30 cellular contexts compared by ENCODE assay signal in genomic region chr2:241569831-241570281, GRCh38. TPM values are rescaled to one million over a fixed set of nuclear protein-coding genes. Genes with fewer than 3 reads are reported as not detected.
A peak's percentile ranks its signal among the peaks of the same experiment; 100 is the strongest.
DNase-seq lines count a peak whose midpoint lies in the region; ATAC-seq, FAIRE-seq and TF ChIP-seq lines count a peak whose summit lies in the region.
"Had no signal": no experiment of that assay in that cellular context is flagged by ENCODE, and none has a peak within 500 bp of the region (broad histone marks: within the 10 kb centered on the region; RNA-seq: fewer than 3 reads in every experiment).

No MANE protein-coding gene starts in this region.

- no peaks in the 10 kb centered on the region for H3K4me1 ChIP-seq in HepG2 (ENCODE audit: insufficient read depth, low read length)
- H3K4me1 ChIP-seq in naive thymus-derived CD4-positive, alpha-beta T cell (ENCODE audit: control insufficient read depth in 2 of 2, insufficient read depth in 2 of 2, low read length in 2 of 2), result no peaks in the 10 kb centered on the region
- H3K4me1 ChIP-seq: breast epithelium, Peyer's patch had no signal

- no peak overlapping the region for H3K4me2 ChIP-seq in HepG2 (ENCODE audit: low read depth, low read length)

- H3K4me3 Mint-ChIP-seq in central memory CD8-positive, alpha-beta T cell, result peak overlapping the region; percentile 57
- H3K4me3 Mint-ChIP-seq in naive thymus-derived CD4-positive, alpha-beta T cell, result no peak overlapping the region
- H3K4me3 Mint-ChIP-seq: CD4-positive, alpha-beta T cell had no signal

- H3K27ac Mint-ChIP-seq in central memory CD8-positive, alpha-beta T cell (ENCODE audit: low read depth), result peak overlapping the region; percentile 21
- no peak overlapping the region for H3K27ac Mint-ChIP-seq in naive thymus-derived CD4-positive, alpha-beta T cell
- H3K27ac Mint-ChIP-seq: activated T-helper 2 cell treated with anti-CD3 and anti-CD28 coated beads, Interferon-gamma antibody, Interleukin-2, Interleukin-4, amounts not matched to agents 10 μg/mL and 5 μg/mL and 100 μg/mL, durations not matched to agents 14 hours and 24 hours and 36 hours; CD4-positive, alpha-beta T cell had no signal

- peak; percentile 45 for DNase-seq in H7
- DNase-seq in central memory CD8-positive, alpha-beta T cell (ENCODE audit: low spot score in 2 of 2), result no peak
- DNase-seq in HepG2 (ENCODE audit: low spot score), result no peak
- peak; percentile 45 for DNase-seq in sciatic nerve (ENCODE audit: low spot score)
- DNase-seq in DMS53 treated with DMSO at 0.1 percent for 48 hours (lab: John Stamatoyannopoulos, UW; ENCODE audit: unreplicated experiment), result no peak
- DNase-seq in HPDE6-E6E7 (ENCODE audit: extremely low spot score), result no peak
- DNase-seq in naive thymus-derived CD4-positive, alpha-beta T cell, result no peak
- no peak for DNase-seq in NCI-H1417 (lab: John Stamatoyannopoulos, UW)
- DNase-seq: activated CD4-positive, alpha-beta T cell treated with anti-CD3 and anti-CD28 coated beads for 4 hours; amygdala; CD4-positive, alpha-beta T cell; effector CD8-positive, alpha-beta T cell; erythroblast; glutamatergic neuron; Kasumi-1; NCI-H1417 treated with DMSO at 0.1 percent for 48 hours; NCI-H748 treated with DMSO at 0.1 percent for 48 hours; Peyer's patch; SHP77 treated with DMSO at 0.1 percent for 48 hours; stimulated activated CD8-positive, alpha-beta memory T cell treated with anti-CD3 and anti-CD28 coated beads, Interleukin-4, amount 100 ng/mL, for 48 hours; stomach; SW 1271 had no signal

- no peak for TF ChIP-seq EP300 in HepG2 (IDR thresholded peaks at IDR 0.05; ENCODE audit: low read depth in 2 of 2, low read length in 2 of 2)
- no peak for TF ChIP-seq EP300 in HepG2 (CRISPR knock-in tag; IDR thresholded peaks at IDR 0.05; ENCODE audit: borderline replicate concordance)

- no peaks in the 10 kb centered on the region for H3K27me3 Mint-ChIP-seq in central memory CD8-positive, alpha-beta T cell
- H3K27me3 Mint-ChIP-seq in naive thymus-derived CD4-positive, alpha-beta T cell, result no peaks in the 10 kb centered on the region
- H3K27me3 Mint-ChIP-seq: CD4-positive, alpha-beta T cell had no signal

- no peak for TF ChIP-seq RAD21 in HepG2 (CRISPR knock-in tag; IDR thresholded peaks at IDR 0.05)

- no peak overlapping the region for H2AFZ ChIP-seq in HepG2 (ENCODE audit: low read length)

- in situ Hi-C loops in HepG2 (cut with HindIII; ENCODE audit: extremely low pct_ligation_motif_present, low pct_unique_long_range_greater_than_20kb), result no loop called here

- H3K9me3 Mint-ChIP-seq in central memory CD8-positive, alpha-beta T cell, result no peaks in the 10 kb centered on the region
- no peaks in the 10 kb centered on the region for H3K9me3 Mint-ChIP-seq in naive thymus-derived CD4-positive, alpha-beta T cell
- H3K9me3 Mint-ChIP-seq: activated naive CD4-positive, alpha-beta T cell treated with anti-CD3 and anti-CD28 coated beads, Interleukin-2, amount 50 U/mL, for 72 hours; activated T-helper 2 cell treated with anti-CD3 and anti-CD28 coated beads, Interferon-gamma antibody, Interleukin-2, Interleukin-4, amounts not matched to agents 10 μg/mL and 5 μg/mL and 100 μg/mL, durations not matched to agents 14 hours and 24 hours and 36 hours; CD4-positive, alpha-beta T cell had no signal

- H3K4me3 ChIP-seq in H7 (ENCODE audit: insufficient read depth, low read depth, low read length), result no peak overlapping the region
- no peak overlapping the region for H3K4me3 ChIP-seq in HepG2 (replicated peaks in 1 of 3; ENCODE audit: insufficient read depth in 1 of 3, low read depth in 2 of 3, low read length in 3 of 3)
- H3K4me3 ChIP-seq in naive thymus-derived CD4-positive, alpha-beta T cell (ENCODE audit: low read length), result no peak overlapping the region
- H3K4me3 ChIP-seq: breast epithelium, Peyer's patch, right atrium auricular region, stomach had no signal

- intact Hi-C loops in HepG2 (cut with micrococcal nuclease; ENCODE audit: unreplicated experiment), result no loop called here
- intact Hi-C loops in sciatic nerve (cut with DNase I), result no loop called here
- intact Hi-C loops in naive thymus-derived CD4-positive, alpha-beta T cell (cut with micrococcal nuclease), result no loop called here

- TF ChIP-seq POLR2A in HepG2 (IDR thresholded peaks at IDR 0.05; ENCODE audit: insufficient read depth in 1 of 2, low read depth in 2 of 2, low read length in 2 of 2), result no peak

- BruUV-seq in HepG2 (replicated peaks; lab: Mats Ljungman, UMichigan), result no TSS peak

- WGBS in HepG2 (ENCODE audit: low lambda C conversion rate), result 98% methylated on average over 16 of the region's 23 CpGs

- POLR2A ChIA-PET in HepG2 (lab: Yijun Ruan, JAX), result interaction anchor here (1.1 kb wide), 1 partner anchor 10 kb away, joined by 4 read pairs; no protein-coding TSS in a partner anchor
- POLR2A ChIA-PET in naive thymus-derived CD4-positive, alpha-beta T cell (lab: Charles Lee), result no interaction called here

- H3K36me3 Mint-ChIP-seq in central memory CD8-positive, alpha-beta T cell (ENCODE audit: insufficient read depth), result peaks cover 2% of the 10 kb centered on the region
- peaks cover 0 to 3% (median 0%) of the 10 kb centered on the region in 5 donors for H3K36me3 Mint-ChIP-seq in naive thymus-derived CD4-positive, alpha-beta T cell
- H3K36me3 Mint-ChIP-seq: activated naive CD4-positive, alpha-beta T cell treated with anti-CD3 and anti-CD28 coated beads, Interleukin-2, amount 50 U/mL, for 72 hours had no signal

- H3K27ac ChIP-seq in HepG2 (ENCODE audit: extremely low read length, insufficient read depth, low read length), result no peak overlapping the region
- no peak overlapping the region for H3K27ac ChIP-seq in naive thymus-derived CD4-positive, alpha-beta T cell (ENCODE audit: low read depth, low read length)
- H3K27ac ChIP-seq: breast epithelium, Peyer's patch, right atrium auricular region, stomach, VCaP had no signal

- no peaks in the 10 kb centered on the region for H3K4me1 Mint-ChIP-seq in central memory CD8-positive, alpha-beta T cell
- no peaks in the 10 kb centered on the region for H3K4me1 Mint-ChIP-seq in naive thymus-derived CD4-positive, alpha-beta T cell

- no peaks in the 10 kb centered on the region for H3K79me2 ChIP-seq in HepG2 (ENCODE audit: insufficient read depth, low read length)

- no peak for FAIRE-seq in HepG2 (lab: Jason Lieb, UNC)
- FAIRE-seq: colon, D721Med, islet of Langerhans had no signal

- CTCF ChIA-PET in HepG2 (lab: Yijun Ruan, JAX; ENCODE audit: low intra/inter-chr PET ratio, low total read pairs), result no interaction called here
- CTCF ChIA-PET in naive thymus-derived CD4-positive, alpha-beta T cell (lab: Charles Lee), result no interaction called here

- TF ChIP-seq CTCF in HepG2 (CRISPR knock-in tag; IDR thresholded peaks at IDR 0.05), result no peak

- no peaks in the 10 kb centered on the region for H3K9me3 ChIP-seq in HepG2 (ENCODE audit: low read length)
- H3K9me3 ChIP-seq in naive thymus-derived CD4-positive, alpha-beta T cell (ENCODE audit: control insufficient read depth in 2 of 3, low read length in 3 of 3), result no peaks in the 10 kb centered on the region
- H3K9me3 ChIP-seq: breast epithelium, Peyer's patch, right atrium auricular region, stomach had no signal

- H3K27me3 ChIP-seq in H7 (ENCODE audit: control insufficient read depth, insufficient read depth, low read length), result no peaks in the 10 kb centered on the region
- no peaks in the 10 kb centered on the region for H3K27me3 ChIP-seq in HepG2 (ENCODE audit: control insufficient read depth in 1 of 2, insufficient read depth in 2 of 2, low read length in 2 of 2)
- H3K27me3 ChIP-seq in naive thymus-derived CD4-positive, alpha-beta T cell (ENCODE audit: control insufficient read depth in 2 of 2, insufficient read depth in 2 of 2, low read length in 2 of 2), result no peaks in the 10 kb centered on the region
- H3K27me3 ChIP-seq: breast epithelium, Peyer's patch, right atrium auricular region, stomach had no signal

- no peak for ATAC-seq in central memory CD8-positive, alpha-beta T cell (replicated peaks; ENCODE audit: extremely low read depth, poor library complexity, severe bottlenecking)
- ATAC-seq in HepG2 (no peak), sciatic nerve (no peak)
- ATAC-seq in naive thymus-derived CD4-positive, alpha-beta T cell, result no peak
- ATAC-seq: activated naive CD4-positive, alpha-beta T cell treated with anti-CD3 and anti-CD28 coated beads, Interleukin-2, amount 50 U/mL, for 72 hours had no signal

- H4K20me1 ChIP-seq in HepG2 (ENCODE audit: insufficient read depth, low read length), result peaks cover 9% of the 10 kb centered on the region; the same call in 1 of the 2 replicates

- no peaks in the 10 kb centered on the region; the same call in 1 of the 2 replicates for H3K36me3 ChIP-seq in H7 (replicated peaks; ENCODE audit: control insufficient read depth, insufficient read depth, low read length)
- peaks cover 5 to 33% of the 10 kb centered on the region in 2 experiments; a peak in 4 of 5 replicates for H3K36me3 ChIP-seq in HepG2 (replicated peaks in 1 of 2; ENCODE audit: control insufficient read depth in 1 of 2, insufficient read depth in 2 of 2, low read length in 2 of 2)
- H3K36me3 ChIP-seq in naive thymus-derived CD4-positive, alpha-beta T cell (ENCODE audit: control insufficient read depth in 2 of 3, insufficient read depth in 3 of 3, low read length in 3 of 3), result peaks cover 0 to 6% (median 0%) of the 10 kb centered on the region in 3 experiments
- H3K36me3 ChIP-seq: breast epithelium had no signal

- H3K9ac ChIP-seq in HepG2 (ENCODE audit: insufficient read depth, low read depth, low read length), result no peak overlapping the region

RNA-seq across cellular contexts. Expression of gene BOK, which starts 11.3 kb away (rescaled TPM):
- total RNA-seq in H7 (2014; rRNA removed; shearing (Covaris generic)), result 59.5 and 61.6 TPM in 2 replicates
- total RNA-seq in HepG2 (2016; rRNA removed; fragmentation: Illumina TruSeq; extraction: Trizol), result 30.2 and 35.5 TPM in 2 replicates
- 22.2 and 23.9 TPM in 2 replicates for total RNA-seq in HepG2 (2016; cell fraction: cytosol; rRNA removed; fragmentation: Illumina TruSeq; extraction: Trizol; ENCODE audit: low read depth)
- 28.1 and 36.4 TPM in 2 replicates for total RNA-seq in HepG2 (2016; cell fraction: insoluble cytoplasmic fraction; rRNA removed; fragmentation: Illumina TruSeq; extraction: Trizol)
- total RNA-seq in HepG2 (2016; cell fraction: membrane; rRNA removed; fragmentation: Illumina TruSeq; extraction: Trizol), result 58.8 and 67.3 TPM in 2 replicates
- 18.8 and 20.8 TPM in 2 replicates for total RNA-seq in HepG2 (2016; cell fraction: nucleus; rRNA removed; fragmentation: Illumina TruSeq; extraction: Trizol)
- polyA plus RNA-seq in HepG2 (2011; rRNA removed), result 39.2 and 58.1 TPM in 2 replicates
- 49.3 and 71.9 TPM in 2 replicates for polyA plus RNA-seq in HepG2 (2011; cell fraction: cytosol; rRNA removed)
- polyA plus RNA-seq in HepG2 (2011; cell fraction: nucleus; rRNA removed), result 101 and 104 TPM in 2 replicates
- 43.9 and 55.3 TPM in 2 replicates for polyA plus RNA-seq in HepG2 (2012)
- polyA plus RNA-seq in HepG2 (2016; cell fraction: cytosol; fragmentation: Illumina TruSeq; extraction: Trizol; ENCODE audit: low read depth), result 28.1 and 33.7 TPM in 2 replicates
- polyA plus RNA-seq in HepG2 (2016; cell fraction: insoluble cytoplasmic fraction; fragmentation: Illumina TruSeq; extraction: Trizol; ENCODE audit: low read depth), result 37.9 and 46.1 TPM in 2 replicates
- 64.2 and 66.8 TPM in 2 replicates for polyA plus RNA-seq in HepG2 (2016; cell fraction: membrane; fragmentation: Illumina TruSeq; extraction: Trizol; ENCODE audit: low read depth)
- 41.2 and 42.5 TPM in 2 replicates for polyA plus RNA-seq in HepG2 (2016; cell fraction: nucleus; fragmentation: Illumina TruSeq; extraction: Trizol; ENCODE audit: insufficient read depth, low read depth)
- polyA minus RNA-seq in HepG2 (2011; rRNA and poly(A)+ RNA removed; ENCODE audit: low replicate concordance), result 10.1 and 74.6 TPM in 2 replicates
- polyA minus RNA-seq in HepG2 (2011; cell fraction: cytosol; rRNA and poly(A)+ RNA removed), result 39.7 and 41.5 TPM in 2 replicates
- 9.9 and 12.7 TPM in 2 replicates for polyA minus RNA-seq in HepG2 (2011; cell fraction: nucleus; rRNA and poly(A)+ RNA removed)
- 31.1 TPM for total RNA-seq in sciatic nerve
- total RNA-seq in naive thymus-derived CD4-positive, alpha-beta T cell, result 1 to 10 TPM in 1 of 5 experiments, not detected in 4; 1.3 TPM
- polyA plus RNA-seq in naive thymus-derived CD4-positive, alpha-beta T cell, result under 1 TPM in 1 of 2 donors, not detected in 1; 0.11 TPM
- total RNA-seq: CD4-positive, alpha-beta T cell had no signal

Comparison
In these comparisons a context has a peak if more than half of its experiments do, and no peak if none do; other contexts are left out.
1. DNase-seq: peak in H7 (single experiment) and sciatic nerve (single experiment); none in central memory CD8-positive, alpha-beta T cell (0 of 2), HepG2 (single experiment), DMS53 treated with DMSO at 0.1 percent for 48 hours (single experiment), HPDE6-E6E7 (single experiment), naive thymus-derived CD4-positive, alpha-beta T cell (0 of 9) and NCI-H1417 (0 of 3).
2. RNA of gene BOK, which starts 11.3 kb away (total RNA-seq): 59.5 to 61.6 TPM in H7, 18.8 to 67.3 TPM in HepG2 and 31.1 TPM in sciatic nerve (single experiment); 1.3 TPM in naive thymus-derived CD4-positive, alpha-beta T cell; every median in the first group is over 4 times any median in the second.